In genomic region chr9:108671156-108671555, GRCh38 we compare ENCODE assay signal across 1 cellular context.
TF ChIP-seq lines count a peak whose summit lies in the region.

No MANE protein-coding gene starts in this region.

TF ChIP-seq in GM23338, 12 proteins besides CTCF, POLR2A, EP300 and RAD21 (continued from another document):
- TF ChIP-seq ZNF462 (CRISPR knock-in tag; IDR thresholded peaks at IDR 0.05) (no peak), EZH2 (IDR thresholded peaks at IDR 0.05; ENCODE audit: low read depth, unreplicated experiment) (no peak), STAT1 (IDR thresholded peaks at IDR 0.05; ENCODE audit: unreplicated experiment) (no peak), ZNF331 (CRISPR knock-in tag; IDR thresholded peaks at IDR 0.05; ENCODE audit: low read depth) (no peak), CREB1 (CRISPR knock-in tag; IDR thresholded peaks at IDR 0.05; ENCODE audit: low read depth) (no peak), JUNB (IDR thresholded peaks at IDR 0.05; ENCODE audit: unreplicated experiment) (no peak), POLR2AphosphoS5 (IDR thresholded peaks at IDR 0.05; ENCODE audit: low read depth) (no peak)
- TF ChIP-seq, protein P1, sequence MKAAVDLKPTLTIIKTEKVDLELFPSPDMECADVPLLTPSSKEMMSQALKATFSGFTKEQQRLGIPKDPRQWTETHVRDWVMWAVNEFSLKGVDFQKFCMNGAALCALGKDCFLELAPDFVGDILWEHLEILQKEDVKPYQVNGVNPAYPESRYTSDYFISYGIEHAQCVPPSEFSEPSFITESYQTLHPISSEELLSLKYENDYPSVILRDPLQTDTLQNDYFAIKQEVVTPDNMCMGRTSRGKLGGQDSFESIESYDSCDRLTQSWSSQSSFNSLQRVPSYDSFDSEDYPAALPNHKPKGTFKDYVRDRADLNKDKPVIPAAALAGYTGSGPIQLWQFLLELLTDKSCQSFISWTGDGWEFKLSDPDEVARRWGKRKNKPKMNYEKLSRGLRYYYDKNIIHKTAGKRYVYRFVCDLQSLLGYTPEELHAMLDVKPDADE (IDR thresholded peaks at IDR 0.05): no peak
